ENCODE assay signal across 8 cellular contexts in genomic region chr1:8598060-8598724, GRCh38.
A peak's percentile ranks its signal among the peaks of the same experiment; 100 is the strongest.
DNase-seq lines count a peak whose midpoint lies in the region; ATAC-seq, FAIRE-seq and TF ChIP-seq lines count a peak whose summit lies in the region.

No MANE protein-coding gene starts in this region.

- no TSS peak for BruUV-seq in Panc1 (replicated peaks; lab: Mats Ljungman, UMichigan)

- H3K27me3 ChIP-seq in Panc1 (ENCODE audit: control insufficient read depth, insufficient read depth, low read length), result no peaks in the 10 kb centered on the region

- DNase-seq in D721Med (ENCODE audit: insufficient read length, low spot score), result no peak
- DNase-seq in Panc1 (ENCODE audit: low read depth, low spot score), result no peak
- peak; percentile 73 for DNase-seq in globus pallidus (ENCODE audit: low spot score)
- peak; percentile 77 for DNase-seq in pons (ENCODE audit: low spot score)
- no peak for DNase-seq in stimulated activated naive CD4-positive, alpha-beta T cell (lab: John Stamatoyannopoulos, UW)
- DNase-seq in OCI-M2 (lab: John Stamatoyannopoulos, UW; ENCODE audit: unreplicated experiment), result no peak
- no peak for DNase-seq in activated T-cell treated with anti-CD3 and anti-CD28 coated beads, Interleukin-2, amount 50 U/mL, for 1 hour

- H3K27ac ChIP-seq in Panc1 (ENCODE audit: low read length), result no peak overlapping the region; the same call in 1 of the 2 replicates

- 0 out of 2 replicates have a peak, but pooled peaks cover 2% of the 10 kb centered on the region for H3K36me3 ChIP-seq in Panc1 (ENCODE audit: control insufficient read depth, insufficient read depth, low read length)

- ATAC-seq in Panc1 (peak; percentile 80), GM21447 (IDR thresholded peaks at IDR 0.05; ENCODE audit: unreplicated experiment) (no peak)

- POLR2A ChIA-PET in Panc1 (lab: Charles Lee), result no interaction called here

- in situ Hi-C loops in Panc1 (cut with HindIII; ENCODE audit: low pct_unique_long_range_greater_than_20kb, low sequenced_read_pairs), result no loop called here

- FAIRE-seq in D721Med (lab: Jason Lieb, UNC), result no peak

- no peaks in the 10 kb centered on the region for H3K9me3 ChIP-seq in Panc1 (ENCODE audit: control insufficient read depth, insufficient read depth, low read depth, low read length)

- intact Hi-C loops in Panc1 (cut with micrococcal nuclease; ENCODE audit: unreplicated experiment), result no loop called here

- H3K4me3 ChIP-seq in Panc1 (ENCODE audit: low read depth in 2 of 2, low read length in 2 of 2), result no peak overlapping the region

- CTCF ChIA-PET in Panc1 (lab: Charles Lee), result interaction anchor here (0.6 kb wide), 1 partner anchor 153 kb away, joined by 4 read pairs; no protein-coding TSS in a partner anchor

- peak; percentile 44 for TF ChIP-seq CTCF in D721Med (IDR thresholded peaks at IDR 0.05; ENCODE audit: insufficient read depth, missing control alignments)
- TF ChIP-seq CTCF in Panc1 (IDR thresholded peaks at IDR 0.05), result peak; percentile 58

- peaks cover 9% of the 10 kb centered on the region for H3K4me1 ChIP-seq in Panc1 (ENCODE audit: control insufficient read depth, insufficient read depth, low read length)

Comparison
In these comparisons a context has a peak if more than half of its experiments do, and no peak if none do; other contexts are left out.
1. DNase-seq: peak in globus pallidus (single experiment) and pons (single experiment); none in D721Med (single experiment), Panc1 (single experiment), stimulated activated naive CD4-positive, alpha-beta T cell (0 of 6), OCI-M2 (single experiment) and activated T-cell treated with anti-CD3 and anti-CD28 coated beads, Interleukin-2, amount 50 U/mL, for 1 hour (single experiment).